ENCODE assay signal across 8 cellular contexts in genomic region chr11:11621881-11622706, GRCh38. TPM values are rescaled to one million over a fixed set of nuclear protein-coding genes. Genes with fewer than 3 reads are reported as not detected.
A peak's percentile ranks its signal among the peaks of the same experiment; 100 is the strongest.
DNase-seq lines count a peak whose midpoint lies in the region; ATAC-seq and TF ChIP-seq lines count a peak whose summit lies in the region.

Gene GALNT18, minus strand, starts transcription at chr11:11622005.

- no peak within 1 kb of the TSS for H3K27ac ChIP-seq in hepatocyte

- peak within 1 kb of the TSS; percentile 67 for H2AFZ ChIP-seq in hepatocyte

- TF ChIP-seq CTCF in astrocyte of the spinal cord (IDR thresholded peaks at IDR 0.05; ENCODE audit: low read depth, low read length) (peak; percentile 34), hepatocyte (IDR thresholded peaks at IDR 0.05; ENCODE audit: poor library complexity) (peak; percentile 53)

- peaks cover 15% of the 10 kb centered on the region for H3K27me3 ChIP-seq in hepatocyte

- no peaks in the 10 kb centered on the region for H3K79me2 ChIP-seq in hepatocyte

- in situ Hi-C loops in astrocyte of the spinal cord (cut with HindIII; ENCODE audit: low sequenced_read_pairs) = no loop called here

- no peaks in the 10 kb centered on the region for H3K9me3 ChIP-seq in hepatocyte (ENCODE audit: low read depth)

- no peaks in the 10 kb centered on the region for H3K9me2 ChIP-seq in hepatocyte (replicated peaks; ENCODE audit: insufficient read depth)

- H3K4me3 ChIP-seq in astrocyte of the spinal cord (ENCODE audit: low read depth, low read length) = peak within 1 kb of the TSS; percentile 43
- peak within 1 kb of the TSS; percentile 30 for H3K4me3 ChIP-seq in hepatocyte

- H3K36me3 ChIP-seq in hepatocyte (replicated peaks; ENCODE audit: insufficient read depth, low read depth) = no peaks in the 10 kb centered on the region

- DNase-seq in NCI-H1436 treated with DMSO at 0.1 percent for 48 hours (lab: John Stamatoyannopoulos, UW) = peak; percentile 74
- peak in 4 of 5 experiments; percentile 15 to 93 (median 39) for DNase-seq in T-helper 2 cell
- peak; percentile 88 for DNase-seq in astrocyte of the spinal cord (ENCODE audit: low read depth, low spot score)
- peak; percentile 98 for DNase-seq in hepatocyte (ENCODE audit: low spot score)
- DNase-seq in retina = peak; percentile 94
- DNase-seq in GF-D8 (lab: John Stamatoyannopoulos, UW) = no peak

- WGBS in hepatocyte (ENCODE audit: low lambda C conversion rate, missing lambda C conversion rate) = 6% methylated on average over 47 of the region's 62 CpGs

- peak within 1 kb of the TSS; percentile 98 for H3K4me2 ChIP-seq in hepatocyte

- H3K4me1 ChIP-seq in hepatocyte (ENCODE audit: insufficient read depth) = peaks cover 9% of the 10 kb centered on the region

- H4K20me1 ChIP-seq in hepatocyte (ENCODE audit: insufficient read depth, poor library complexity, severe bottlenecking) = no peaks in the 10 kb centered on the region

- ATAC-seq in GM18498 (IDR thresholded peaks at IDR 0.05; ENCODE audit: unreplicated experiment) (peak; percentile 99), HG02852 (IDR thresholded peaks at IDR 0.05; ENCODE audit: unreplicated experiment) (peak; percentile 95)

RNA-seq across cellular contexts. Expression of gene GALNT18, which starts in this region (rescaled TPM):
- 7.3 and 11.6 TPM in 2 replicates for total RNA-seq in hepatocyte
- polyA plus RNA-seq in hepatocyte = 22.4 and 26.1 TPM in 2 replicates
